ENCODE assay signal across 8 cellular contexts in genomic region chrX:13688772-13689518, GRCh38. TPM values are rescaled to one million over a fixed set of nuclear protein-coding genes. Genes with fewer than 3 reads are reported as not detected.
DNase-seq lines count a peak whose midpoint lies in the region; TF ChIP-seq lines count a peak whose summit lies in the region.

Gene RAB9A, plus strand, starts transcription at chrX:13689128. Its CDS starts 19,619 bp downstream, at chrX:13708747.

- WGBS in GM23248 (ENCODE audit: low coverage in 1 of 2, low lambda C conversion rate in 2 of 2, missing lambda C conversion rate in 2 of 2), 2 experiments = 3% methylated on average over 8 to 37 of the region's 67 CpGs

- no peak for TF ChIP-seq CTCF in DOHH2 (IDR thresholded peaks at IDR 0.05; ENCODE audit: low read depth, low read length, poor library complexity, severe bottlenecking)
- TF ChIP-seq CTCF in neutrophil (IDR thresholded peaks at IDR 0.05) = no peak

- DNase-seq in GM23248 = peak; percentile 84
- peak; percentile 74 for DNase-seq in LoVo (ENCODE audit: low spot score)
- peak; percentile 58 to 74 for DNase-seq in SJSA1 (ENCODE audit: low read depth in 1 of 2, low spot score in 2 of 2)
- peak; percentile 46 to 76 (median 62) for DNase-seq in activated naive CD4-positive, alpha-beta T cell (lab: John Stamatoyannopoulos, UW)
- DNase-seq in foreskin melanocyte = peak; percentile 42
- peak; percentile 2 to 85 (median 66) for DNase-seq in substantia nigra (lab: John Stamatoyannopoulos, UW)

- H3K27me3 ChIP-seq in DOHH2 (ENCODE audit: control insufficient read depth, low read length) (no peaks in the 10 kb centered on the region), GM23248 (replicated peaks; ENCODE audit: insufficient read depth) (no peaks in the 10 kb centered on the region), SJSA1 (replicated peaks) (no peaks in the 10 kb centered on the region), neutrophil (no peaks in the 10 kb centered on the region)

- peaks cover 10% of the 10 kb centered on the region for H3K36me3 ChIP-seq in DOHH2 (ENCODE audit: control insufficient read depth, low read length)
- H3K36me3 ChIP-seq in GM23248 (ENCODE audit: low read depth) = no peaks in the 10 kb centered on the region
- peaks cover 3% of the 10 kb centered on the region for H3K36me3 ChIP-seq in SJSA1
- H3K36me3 ChIP-seq in neutrophil = no peaks in the 10 kb centered on the region

- peak within 1 kb of the TSS; percentile 79 for H2AFZ ChIP-seq in GM23248

- no peaks in the 10 kb centered on the region for H4K20me1 ChIP-seq in DOHH2 (ENCODE audit: control insufficient read depth, insufficient read depth, low read depth, low read length)
- H4K20me1 ChIP-seq in GM23248 (ENCODE audit: insufficient read depth) = no peaks in the 10 kb centered on the region

- H3K4me2 ChIP-seq in DOHH2 (ENCODE audit: low read length) (peak within 1 kb of the TSS; percentile 80), GM23248 (ENCODE audit: unreplicated experiment) (peak within 1 kb of the TSS; percentile 88)

- in situ Hi-C loops in GM23248 (cut with MboI) = no loop called here

- H3K9me3 ChIP-seq in DOHH2 (ENCODE audit: control insufficient read depth, insufficient read depth, low read length) (no peaks in the 10 kb centered on the region), GM23248 (ENCODE audit: low read depth) (no peaks in the 10 kb centered on the region), SJSA1 (replicated peaks) (no peaks in the 10 kb centered on the region), neutrophil (no peaks in the 10 kb centered on the region)

- H3K9me2 ChIP-seq in DOHH2 (replicated peaks; ENCODE audit: control insufficient read depth, low read length) = no peaks in the 10 kb centered on the region
- H3K9me2 ChIP-seq in GM23248 (ENCODE audit: insufficient read depth) = no peaks in the 10 kb centered on the region

- H3K4me3 ChIP-seq in DOHH2 (ENCODE audit: low read length) = peak within 1 kb of the TSS; percentile 74
- H3K4me3 ChIP-seq in GM23248 = peak within 1 kb of the TSS; percentile 97
- peak within 1 kb of the TSS; percentile 77 for H3K4me3 ChIP-seq in SJSA1
- peak within 1 kb of the TSS; percentile 75 to 84 for H3K4me3 ChIP-seq in neutrophil (ENCODE audit: low read depth in 1 of 2, low read length in 1 of 2)

- no peaks in the 10 kb centered on the region; the same call in 1 of the 2 replicates for H3F3A ChIP-seq in DOHH2 (ENCODE audit: control insufficient read depth, insufficient read depth)
- H3F3A ChIP-seq in GM23248 (ENCODE audit: insufficient read depth) = peaks cover 6% of the 10 kb centered on the region; the same call in 1 of the 2 replicates

- H3K9ac ChIP-seq in GM23248 = peak within 1 kb of the TSS; percentile 100

- peaks cover 54% of the 10 kb centered on the region for H3K79me2 ChIP-seq in DOHH2 (ENCODE audit: control insufficient read depth, low read length)
- peaks cover 50% of the 10 kb centered on the region for H3K79me2 ChIP-seq in GM23248 (ENCODE audit: insufficient read depth)

- H3K27ac ChIP-seq in DOHH2 (ENCODE audit: low read depth, low read length) = peak within 1 kb of the TSS; percentile 62
- peak within 1 kb of the TSS; percentile 97 for H3K27ac ChIP-seq in GM23248
- H3K27ac ChIP-seq in SJSA1 = peak within 1 kb of the TSS; percentile 74
- peak within 1 kb of the TSS; percentile 85 for H3K27ac ChIP-seq in neutrophil
- peak within 1 kb of the TSS; percentile 92 for H3K27ac ChIP-seq in substantia nigra (ENCODE audit: low read depth, low read length, poor library complexity, severe bottlenecking)

- H3K4me1 ChIP-seq in DOHH2 (ENCODE audit: control insufficient read depth, low read length) = peaks cover 70% of the 10 kb centered on the region
- H3K4me1 ChIP-seq in GM23248 (ENCODE audit: insufficient read depth) = peaks cover 23% of the 10 kb centered on the region
- H3K4me1 ChIP-seq in SJSA1 (replicated peaks) = peaks cover 13% of the 10 kb centered on the region; the same call in 1 of the 2 replicates
- H3K4me1 ChIP-seq in neutrophil (ENCODE audit: control insufficient read depth in 1 of 2, insufficient read depth in 1 of 2, low read depth in 1 of 2, low read length in 1 of 2) = peaks cover 15 to 34% of the 10 kb centered on the region in 2 experiments

RNA-seq across cellular contexts. Expression of gene RAB9A, which starts in this region (rescaled TPM):
- 18.6 and 38.9 TPM in 2 replicates for total RNA-seq in GM23248 (2014; rRNA removed; shearing (Covaris generic))
- 38.9 and 40.4 TPM in 2 replicates for polyA plus RNA-seq in GM23248 (2016; fragmentation: Nextera tagmentation; extraction: Ambion mirVana)
- total RNA-seq in SJSA1 (2014; rRNA removed; shearing (Covaris generic)) = 18.2 and 21.2 TPM in 2 replicates

Comparison
In these comparisons a context has a peak if more than half of its experiments do, and no peak if none do; other contexts are left out.
1. Peak in every context shown above with its lines: DNase-seq, H3K4me3 ChIP-seq and H3K27ac ChIP-seq.